Comparison of ENCODE assay signal across 2 cellular contexts in the genomic region with DNA sequence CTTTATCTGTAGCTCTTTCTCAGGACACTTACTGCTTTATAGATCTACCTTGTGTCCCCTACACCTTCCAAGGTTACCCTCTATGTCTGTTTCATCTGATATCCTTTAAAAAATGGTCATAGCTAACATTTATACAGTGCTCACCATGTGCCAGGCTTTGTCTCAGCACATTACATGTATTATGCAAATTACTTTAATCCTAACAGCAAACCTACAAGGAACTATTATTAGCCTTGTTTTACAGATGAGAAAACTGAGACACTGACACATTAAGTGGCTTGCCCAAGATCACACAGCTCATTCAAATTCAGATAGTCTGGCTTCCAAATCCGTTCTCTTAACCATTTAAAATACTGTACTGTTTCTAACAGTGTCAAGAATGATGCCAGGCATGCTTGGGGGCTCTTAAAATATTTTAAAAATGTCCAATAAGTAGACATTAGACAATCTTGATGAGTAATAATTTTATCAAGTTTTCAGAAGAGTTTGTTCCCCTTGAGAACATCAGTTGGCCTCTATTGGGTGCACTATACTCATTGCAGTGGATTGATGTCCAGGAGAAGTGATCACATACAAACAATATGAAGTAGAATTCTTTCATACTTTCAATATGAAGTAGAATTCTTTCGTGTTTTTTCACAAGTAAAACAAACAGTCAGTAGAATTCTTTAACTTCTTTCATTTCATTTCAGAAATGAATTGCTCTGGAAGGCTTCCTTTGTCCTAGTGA.
TF ChIP-seq lines count a peak whose summit lies in the region.

No MANE protein-coding gene starts in this region.

TF ChIP-seq in IMR-90, 13 proteins besides CTCF, POLR2A, EP300 and RAD21:
- TF ChIP-seq FOS (IDR thresholded peaks at IDR 0.05; ENCODE audit: low read depth, low read length): no peak
- TF ChIP-seq RFX5 (IDR thresholded peaks at IDR 0.05; ENCODE audit: low read depth, low read length): no peak
- TF ChIP-seq CEBPB (IDR thresholded peaks at IDR 0.05; ENCODE audit: low read depth, low read length): no peak
- TF ChIP-seq BHLHE40 (IDR thresholded peaks at IDR 0.05; ENCODE audit: low read depth, low read length): no peak
- no peak for TF ChIP-seq MXI1 (IDR thresholded peaks at IDR 0.05; ENCODE audit: borderline replicate concordance, low read depth, low read length)
- TF ChIP-seq ELK1 (IDR thresholded peaks at IDR 0.05; ENCODE audit: borderline replicate concordance, low read depth, low read length): no peak
- no peak for TF ChIP-seq RCOR1 (IDR thresholded peaks at IDR 0.05; ENCODE audit: insufficient replicate concordance, low read length)
- TF ChIP-seq USF2 (IDR thresholded peaks at IDR 0.05; ENCODE audit: low read depth, low read length): no peak
- TF ChIP-seq CHD1 (IDR thresholded peaks at IDR 0.05; ENCODE audit: low read depth, low read length): no peak
- no peak for TF ChIP-seq NFE2L2 (IDR thresholded peaks at IDR 0.05; ENCODE audit: low read depth, low read length)

TF ChIP-seq in neural cell, 6 proteins besides CTCF, POLR2A, EP300 and RAD21:
- TF ChIP-seq POLR2AphosphoS5 (IDR thresholded peaks at IDR 0.05): no peak
- no peak for TF ChIP-seq EZH2 (IDR thresholded peaks at IDR 0.05; ENCODE audit: borderline replicate concordance, insufficient read depth, low read length, poor library complexity, severe bottlenecking)
- TF ChIP-seq MXI1 (conservative IDR thresholded peaks at IDR 0.05; ENCODE audit: poor library complexity, severe bottlenecking): no peak
- no peak for TF ChIP-seq SMC3 (conservative IDR thresholded peaks at IDR 0.05; ENCODE audit: poor library complexity)
- TF ChIP-seq TAF1 (IDR thresholded peaks at IDR 0.05; ENCODE audit: low read depth): no peak
- TF ChIP-seq REST (IDR thresholded peaks at IDR 0.05; ENCODE audit: borderline replicate concordance): no peak
